Comparison of ENCODE assay signal across 11 cellular contexts in genomic region chr5:107869459-107870115, GRCh38.
DNase-seq lines count a peak whose midpoint lies in the region; ATAC-seq and TF ChIP-seq lines count a peak whose summit lies in the region.
"Had no signal": no experiment of that assay in that cellular context is flagged by ENCODE, and none has a peak within 500 bp of the region (broad histone marks: within the 10 kb centered on the region; RNA-seq: fewer than 3 reads in every experiment).

No MANE protein-coding gene starts in this region.

- 80% methylated on average over 4 of the region's 4 CpGs for WGBS in right cardiac atrium

- TF ChIP-seq CTCF in AG09319 (IDR thresholded peaks at IDR 0.05; ENCODE audit: low read depth, low read length) (no peak), LNCaP clone FGC (IDR thresholded peaks at IDR 0.05; ENCODE audit: control insufficient read depth, extremely low read depth, insufficient read depth) (no peak), cardiac fibroblast (IDR thresholded peaks at IDR 0.05; ENCODE audit: low read depth, low read length) (no peak)

- intact Hi-C loops in right cardiac atrium (cut with DNase I) = no loop called here

- no peak overlapping the region for H3K27ac ChIP-seq in right cardiac atrium (ENCODE audit: low read length)

- no peaks in the 10 kb centered on the region for H3K9me3 ChIP-seq in right cardiac atrium (ENCODE audit: control insufficient read depth, low read length)

- no peaks in the 10 kb centered on the region for H3K4me1 ChIP-seq in right cardiac atrium (ENCODE audit: control insufficient read depth, insufficient read depth, low read length)

- DNase-seq in AG09319 (ENCODE audit: extremely low read depth, low read depth) = peak; percentile 36
- DNase-seq in LNCaP clone FGC (ENCODE audit: low read depth) = peak; percentile 77
- DNase-seq in cardiac fibroblast (ENCODE audit: low read depth in 2 of 2) = peak; percentile 52 to 84
- DNase-seq in lung microvascular endothelial cell (ENCODE audit: low read depth in 2 of 2) = peak; percentile 20 to 80
- DNase-seq in T-helper 9 cell = no peak
- DNase-seq in NCI-H1417 (lab: John Stamatoyannopoulos, UW) = no peak
- no peak for DNase-seq in SHP77 treated with DMSO at 0.1 percent for 48 hours (lab: John Stamatoyannopoulos, UW)
- no peak for DNase-seq in right cardiac atrium
- DNase-seq: activated T-cell treated with anti-CD3 and anti-CD28 coated beads, Interleukin-2, amount 50 U/mL, for 24 hours; effector memory CD8-positive, alpha-beta T cell; NCI-H446 treated with DMSO at 0.1 percent for 48 hours had no signal

- no peaks in the 10 kb centered on the region for H3K27me3 ChIP-seq in right cardiac atrium (ENCODE audit: control insufficient read depth, insufficient read depth)

- no peak for ATAC-seq in right cardiac atrium
- ATAC-seq: effector memory CD8-positive, alpha-beta T cell had no signal

- H3K4me3 ChIP-seq in LNCaP clone FGC (ENCODE audit: low read depth, low read length) (no peak overlapping the region), cardiac fibroblast (replicated peaks in 1 of 2; ENCODE audit: low read depth in 2 of 2, low read length in 2 of 2) (no peak overlapping the region), right cardiac atrium (ENCODE audit: low read length) (no peak overlapping the region)

Comparison
In these comparisons a context has a peak if more than half of its experiments do, and no peak if none do; other contexts are left out.
1. DNase-seq: peak in AG09319 (single experiment), LNCaP clone FGC (single experiment), cardiac fibroblast (2 of 2) and lung microvascular endothelial cell (2 of 2); none in T-helper 9 cell (single experiment), NCI-H1417 (0 of 3), SHP77 treated with DMSO at 0.1 percent for 48 hours (single experiment) and right cardiac atrium (0 of 3).